10 cellular contexts compared by ENCODE assay signal in genomic region chr20:34544109-34544793, GRCh38. TPM values are rescaled to one million over a fixed set of nuclear protein-coding genes. Genes with fewer than 3 reads are reported as not detected.
A peak's percentile ranks its signal among the peaks of the same experiment; 100 is the strongest.
DNase-seq lines count a peak whose midpoint lies in the region; ATAC-seq lines count a peak whose summit lies in the region.
"Had no signal": no experiment of that assay in that cellular context is flagged by ENCODE, and none has a peak within 500 bp of the region (broad histone marks: within the 10 kb centered on the region; RNA-seq: fewer than 3 reads in every experiment).

No MANE protein-coding gene starts in this region.

- no peaks in the 10 kb centered on the region for H3K9me3 Mint-ChIP-seq in activated naive CD8-positive, alpha-beta T cell treated with anti-CD3 and anti-CD28 coated beads, Interleukin-2, amount 10 ng/mL, durations not matched to agents 7 days and 5 days

- H3K36me3 Mint-ChIP-seq in activated naive CD8-positive, alpha-beta T cell treated with anti-CD3 and anti-CD28 coated beads, Interleukin-2, amount 10 ng/mL, durations not matched to agents 7 days and 5 days: peaks cover 2% of the 10 kb centered on the region

- DNase-seq in activated T-cell treated with anti-CD3 and anti-CD28 coated beads, Interleukin-2, amount 50 U/mL, for 1 hour: peak; percentile 36
- DNase-seq in activated T-cell treated with anti-CD3 and anti-CD28 coated beads for 4 hours (no peak), left kidney (ENCODE audit: low read depth, low spot score) (peak; percentile 66), COLO829 (ENCODE audit: low spot score) (no peak), DMS 273 treated with DMSO at 0.1 percent for 48 hours (lab: John Stamatoyannopoulos, UW) (no peak)
- DNase-seq in activated naive CD8-positive, alpha-beta T cell treated with anti-CD3 and anti-CD28 coated beads, Interleukin-2, amount 10 ng/mL, durations not matched to agents 7 days and 5 days: peak; percentile 44
- DNase-seq: BE2C had no signal

- H3K4me3 ChIP-seq in thymus (ENCODE audit: low read length): peak overlapping the region; percentile 54

- H3K4me3 Mint-ChIP-seq in activated naive CD8-positive, alpha-beta T cell treated with anti-CD3 and anti-CD28 coated beads, Interleukin-2, amount 10 ng/mL, durations not matched to agents 7 days and 5 days: peak overlapping the region; percentile 57

- H3K9me3 ChIP-seq in thymus (ENCODE audit: control insufficient read depth): no peaks in the 10 kb centered on the region
- H3K9me3 ChIP-seq: BE2C had no signal

- 13% methylated on average over 19 of the region's 19 CpGs for WGBS in thymus

- POLR2A ChIA-PET in activated naive CD8-positive, alpha-beta T cell treated with anti-CD3 and anti-CD28 coated beads, Interleukin-2, amount 10 ng/mL, durations not matched to agents 7 days and 5 days (lab: Charles Lee): interaction anchor here (0.6 to 1.1 kb wide), 2 partner anchors 13 to 280 kb away, joined by 3 to 4 read pairs; no protein-coding TSS in a partner anchor

- H3K4me1 Mint-ChIP-seq in activated naive CD8-positive, alpha-beta T cell treated with anti-CD3 and anti-CD28 coated beads, Interleukin-2, amount 10 ng/mL, durations not matched to agents 7 days and 5 days: peaks cover 9% of the 10 kb centered on the region

- H3K27ac Mint-ChIP-seq in activated naive CD8-positive, alpha-beta T cell treated with anti-CD3 and anti-CD28 coated beads, Interleukin-2, amount 10 ng/mL, durations not matched to agents 7 days and 5 days: no peak overlapping the region

- H3K36me3 ChIP-seq in thymus (ENCODE audit: control insufficient read depth, insufficient read depth): peaks cover 23% of the 10 kb centered on the region

- peaks cover 2% of the 10 kb centered on the region for H3K4me1 ChIP-seq in thymus (ENCODE audit: control insufficient read depth, insufficient read depth, low read length)
- H3K4me1 ChIP-seq: BE2C had no signal

- H3K27me3 ChIP-seq in thymus (ENCODE audit: control insufficient read depth, insufficient read depth): no peaks in the 10 kb centered on the region
- H3K27me3 ChIP-seq: BE2C had no signal

- H3K27ac ChIP-seq in thymus (ENCODE audit: low read depth): no peak overlapping the region
- H3K27ac ChIP-seq: KMS-11 had no signal

- ATAC-seq in activated naive CD8-positive, alpha-beta T cell treated with anti-CD3 and anti-CD28 coated beads, Interleukin-2, amount 10 ng/mL, durations not matched to agents 7 days and 5 days (ENCODE audit: low read depth): peak; percentile 88
- no peak for ATAC-seq in GM18909 (IDR thresholded peaks at IDR 0.05; ENCODE audit: poor library complexity, unreplicated experiment)

- H3K27me3 Mint-ChIP-seq in activated naive CD8-positive, alpha-beta T cell treated with anti-CD3 and anti-CD28 coated beads, Interleukin-2, amount 10 ng/mL, durations not matched to agents 7 days and 5 days: no peaks in the 10 kb centered on the region

RNA-seq across cellular contexts. Expression of gene MAP1LC3A, which starts 14.3 kb away (rescaled TPM):
- total RNA-seq in activated naive CD8-positive, alpha-beta T cell treated with anti-CD3 and anti-CD28 coated beads, Interleukin-2, amount 10 ng/mL, durations not matched to agents 7 days and 5 days: 1 to 10 TPM in 1 of 2 experiments, under 1 TPM in 1; 0.99 to 1.9 TPM
- 37.5 TPM for polyA plus RNA-seq in thymus

RNA-seq across cellular contexts. Expression of gene DYNLRB1, which starts 28.0 kb away (rescaled TPM):
- 10 to 100 TPM; 91.2 to 96.8 TPM for total RNA-seq in activated naive CD8-positive, alpha-beta T cell treated with anti-CD3 and anti-CD28 coated beads, Interleukin-2, amount 10 ng/mL, durations not matched to agents 7 days and 5 days
- polyA plus RNA-seq in thymus: 226 TPM

Comparison
In these comparisons a context has a peak if more than half of its experiments do, and no peak if none do; other contexts are left out.
1. DNase-seq: peak in activated T-cell treated with anti-CD3 and anti-CD28 coated beads, Interleukin-2, amount 50 U/mL, for 1 hour (single experiment), activated naive CD8-positive, alpha-beta T cell treated with anti-CD3 and anti-CD28 coated beads, Interleukin-2, amount 10 ng/mL, durations not matched to agents 7 days and 5 days (single experiment) and left kidney (single experiment); none in activated T-cell treated with anti-CD3 and anti-CD28 coated beads for 4 hours (single experiment), COLO829 (single experiment) and DMS 273 treated with DMSO at 0.1 percent for 48 hours (single experiment).